8 cellular contexts compared by ENCODE assay signal in the genomic region with DNA sequence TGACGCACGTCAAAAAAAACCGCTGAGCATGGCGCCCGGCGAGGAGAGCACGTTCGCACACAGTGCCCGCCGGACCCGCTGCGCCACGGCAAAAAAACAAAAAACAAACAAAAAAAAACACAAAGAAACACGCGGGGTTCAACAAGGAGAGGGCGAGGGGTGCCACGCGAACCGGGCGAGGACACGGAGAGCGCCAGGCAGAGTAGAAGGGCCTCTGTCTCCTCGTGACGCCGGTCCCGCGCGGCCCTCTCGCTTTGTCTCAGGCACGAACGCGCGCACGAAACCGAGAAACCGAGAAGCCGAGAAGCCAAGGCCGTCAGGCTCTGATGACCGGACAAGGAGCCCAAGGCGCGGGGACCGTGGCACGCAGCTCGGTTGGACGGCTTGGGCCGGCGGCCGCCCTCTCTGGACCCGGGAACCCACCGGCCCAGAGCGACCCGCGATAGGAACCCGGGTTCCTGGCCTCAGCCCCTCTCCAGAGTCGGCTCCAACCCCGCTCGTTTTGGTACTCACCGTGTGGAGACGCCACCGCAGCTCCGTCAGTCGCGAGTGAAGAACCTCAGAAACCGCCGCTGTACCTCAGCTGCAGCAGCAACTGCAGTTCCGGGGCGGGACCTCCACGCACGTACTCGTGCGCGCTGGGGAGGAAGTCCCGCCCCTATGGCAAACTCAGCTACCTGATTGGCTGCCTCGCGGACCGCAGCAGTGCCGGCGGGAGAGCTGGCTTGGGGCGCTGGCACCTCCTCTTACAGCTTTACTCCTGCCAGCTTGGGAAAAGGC. TPM values are rescaled to one million over a fixed set of nuclear protein-coding genes. Genes with fewer than 3 reads are reported as not detected.
DNase-seq lines count a peak whose midpoint lies in the region; TF ChIP-seq lines count a peak whose summit lies in the region.

A gene with protein sequence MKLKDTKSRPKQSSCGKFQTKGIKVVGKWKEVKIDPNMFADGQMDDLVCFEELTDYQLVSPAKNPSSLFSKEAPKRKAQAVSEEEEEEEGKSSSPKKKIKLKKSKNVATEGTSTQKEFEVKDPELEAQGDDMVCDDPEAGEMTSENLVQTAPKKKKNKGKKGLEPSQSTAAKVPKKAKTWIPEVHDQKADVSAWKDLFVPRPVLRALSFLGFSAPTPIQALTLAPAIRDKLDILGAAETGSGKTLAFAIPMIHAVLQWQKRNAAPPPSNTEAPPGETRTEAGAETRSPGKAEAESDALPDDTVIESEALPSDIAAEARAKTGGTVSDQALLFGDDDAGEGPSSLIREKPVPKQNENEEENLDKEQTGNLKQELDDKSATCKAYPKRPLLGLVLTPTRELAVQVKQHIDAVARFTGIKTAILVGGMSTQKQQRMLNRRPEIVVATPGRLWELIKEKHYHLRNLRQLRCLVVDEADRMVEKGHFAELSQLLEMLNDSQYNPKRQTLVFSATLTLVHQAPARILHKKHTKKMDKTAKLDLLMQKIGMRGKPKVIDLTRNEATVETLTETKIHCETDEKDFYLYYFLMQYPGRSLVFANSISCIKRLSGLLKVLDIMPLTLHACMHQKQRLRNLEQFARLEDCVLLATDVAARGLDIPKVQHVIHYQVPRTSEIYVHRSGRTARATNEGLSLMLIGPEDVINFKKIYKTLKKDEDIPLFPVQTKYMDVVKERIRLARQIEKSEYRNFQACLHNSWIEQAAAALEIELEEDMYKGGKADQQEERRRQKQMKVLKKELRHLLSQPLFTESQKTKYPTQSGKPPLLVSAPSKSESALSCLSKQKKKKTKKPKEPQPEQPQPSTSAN (minus strand): TSS at position 597 of the 780 bp plus-strand sequence. CDS start 1,460 bp downstream, outside the sequence.
A gene with protein sequence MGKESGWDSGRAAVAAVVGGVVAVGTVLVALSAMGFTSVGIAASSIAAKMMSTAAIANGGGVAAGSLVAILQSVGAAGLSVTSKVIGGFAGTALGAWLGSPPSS (plus strand): TSS at position 705 of the 780 bp plus-strand sequence. CDS start 15,628 bp downstream, outside the sequence.

- no peaks in the 10 kb centered on the region; the same call in 1 of the 2 replicates for H4K20me1 ChIP-seq in MM.1S (ENCODE audit: insufficient read depth, low read length)

- peak within 1 kb of the TSS; percentile 83 for H3K4me2 ChIP-seq in MM.1S (ENCODE audit: low read depth, low read length)

- H3F3A ChIP-seq in MM.1S (ENCODE audit: insufficient read depth, low read length): 0 out of 2 replicates have a peak, but pooled peaks cover 5% of the 10 kb centered on the region

- H3K27ac ChIP-seq in MM.1S (ENCODE audit: low read length) (peak within 1 kb of the TSS; percentile 88), stomach smooth muscle (ENCODE audit: low read length) (peak within 1 kb of the TSS; percentile 85)

- no peaks in the 10 kb centered on the region for H3K9me2 ChIP-seq in MM.1S (replicated peaks; ENCODE audit: insufficient read depth, low read length)

- H3K9me3 ChIP-seq in ES-I3 (ENCODE audit: control insufficient read depth, insufficient read depth, low read length) (peaks cover 3% of the 10 kb centered on the region; the same call in 1 of the 2 replicates), HAP-1 (peaks cover 7% of the 10 kb centered on the region), MM.1S (replicated peaks; ENCODE audit: insufficient read depth, low read length) (no peaks in the 10 kb centered on the region), stomach smooth muscle (ENCODE audit: control insufficient read depth in 2 of 2, low read length in 2 of 2) (no peaks in the 10 kb centered on the region)

- in situ Hi-C loops in HAP-1 (cut with MboI; ENCODE audit: low sequenced_read_pairs): no loop called here

- H3K4me1 ChIP-seq in ES-I3 (ENCODE audit: insufficient read depth, low read length): peaks cover 12% of the 10 kb centered on the region
- H3K4me1 ChIP-seq in HAP-1: peaks cover 15% of the 10 kb centered on the region
- peaks cover 13% of the 10 kb centered on the region; the same call in 1 of the 2 replicates for H3K4me1 ChIP-seq in MM.1S (ENCODE audit: low read length)
- peaks cover 29% of the 10 kb centered on the region for H3K4me1 ChIP-seq in stomach smooth muscle (ENCODE audit: control insufficient read depth, insufficient read depth, low read length)

- peak within 1 kb of the TSS; percentile 94 for H3K4me3 ChIP-seq in HAP-1
- peak within 1 kb of the TSS; percentile 83 for H3K4me3 ChIP-seq in MM.1S (ENCODE audit: low read length)
- peak within 1 kb of the TSS; percentile 96 for H3K4me3 ChIP-seq in fibroblast of villous mesenchyme (ENCODE audit: low read depth, low read length)
- peak within 1 kb of the TSS; percentile 86 to 98 for H3K4me3 ChIP-seq in stomach smooth muscle (ENCODE audit: low read length in 2 of 2)

- H2AFZ ChIP-seq in MM.1S (ENCODE audit: low read length): peak within 1 kb of the TSS; percentile 83

- peak within 1 kb of the TSS; percentile 98 for H3K4me3 Mint-ChIP-seq in neural crest cell

- H3K36me3 ChIP-seq in ES-I3 (ENCODE audit: insufficient read depth, low read length) (peaks cover 18% of the 10 kb centered on the region), HAP-1 (replicated peaks) (peaks cover 35% of the 10 kb centered on the region), MM.1S (replicated peaks; ENCODE audit: insufficient read depth, low read length) (no peaks in the 10 kb centered on the region), stomach smooth muscle (ENCODE audit: control insufficient read depth in 2 of 2, insufficient read depth in 2 of 2, low read length in 2 of 2) (peaks cover 10 to 12% of the 10 kb centered on the region in 2 donors)

- H3K27me3 ChIP-seq in HAP-1 (ENCODE audit: low read depth) (no peaks in the 10 kb centered on the region), MM.1S (replicated peaks; ENCODE audit: insufficient read depth, low read length) (no peaks in the 10 kb centered on the region), stomach smooth muscle (ENCODE audit: control insufficient read depth in 1 of 2, insufficient read depth in 2 of 2, low read length in 2 of 2) (no peaks in the 10 kb centered on the region)

- H3K27ac Mint-ChIP-seq in neural crest cell (ENCODE audit: unreplicated experiment): peak within 1 kb of the TSS; percentile 99

- no peaks in the 10 kb centered on the region for H3K27me3 Mint-ChIP-seq in neural crest cell (ENCODE audit: low read depth)

- peaks cover 69% of the 10 kb centered on the region for H3K79me2 ChIP-seq in MM.1S (ENCODE audit: low read length)

- no peak for TF ChIP-seq CTCF in MM.1S (IDR thresholded peaks at IDR 0.05; ENCODE audit: low read length)
- no peak for TF ChIP-seq CTCF in fibroblast of villous mesenchyme (IDR thresholded peaks at IDR 0.05; ENCODE audit: insufficient read depth, low read depth, low read length)
- TF ChIP-seq CTCF in neural crest cell (conservative IDR thresholded peaks at IDR 0.05): no peak

- peak within 1 kb of the TSS; percentile 81 for H3K9ac ChIP-seq in ES-I3 (ENCODE audit: low read depth, low read length)
- peak within 1 kb of the TSS; percentile 95 for H3K9ac ChIP-seq in MM.1S (ENCODE audit: low read length)
- H3K9ac ChIP-seq in stomach smooth muscle (ENCODE audit: low read length in 2 of 2): peak within 1 kb of the TSS; percentile 96 to 97

- peak; percentile 92 to 97 for DNase-seq in HAP-1 (ENCODE audit: low spot score in 2 of 2)
- DNase-seq in MM.1S: peak; percentile 93
- DNase-seq in SIG-M5 (lab: John Stamatoyannopoulos, UW): peak; percentile 22
- peak; percentile 96 for DNase-seq in activated gamma-delta T cell treated with Interleukin-2 at 50 U/mL for 16 hours
- DNase-seq in fibroblast of villous mesenchyme (ENCODE audit: low read depth): peak; percentile 95
- DNase-seq in neural crest cell (ENCODE audit: low read depth, low spot score): peak; percentile 92

- H3K4me1 Mint-ChIP-seq in neural crest cell: peaks cover 53% of the 10 kb centered on the region

- peaks cover 29% of the 10 kb centered on the region for H3K36me3 Mint-ChIP-seq in neural crest cell (ENCODE audit: low read depth)

- H3K9me3 Mint-ChIP-seq in neural crest cell: no peaks in the 10 kb centered on the region

RNA-seq across cellular contexts. Expression of the first gene that starts in this region (rescaled TPM):
- total RNA-seq in fibroblast of villous mesenchyme: 92.1 and 128 TPM in 2 replicates
- total RNA-seq in neural crest cell: 168 and 177 TPM in 2 replicates

RNA-seq across cellular contexts. Expression of the second gene that starts in this region (rescaled TPM):
- total RNA-seq in fibroblast of villous mesenchyme (9.9 and 15.8 TPM in 2 replicates), neural crest cell (36.3 and 39.7 TPM in 2 replicates)

Comparison
In these comparisons a context has a peak if more than half of its experiments do, and no peak if none do; other contexts are left out.
1. Peak in every context shown above with its lines: DNase-seq, H3K4me3 ChIP-seq and H3K27ac ChIP-seq.
2. DNase-seq: peak in every context shown above with its lines; median percentile 96 in activated gamma-delta T cell treated with Interleukin-2 at 50 U/mL for 16 hours; 95 in fibroblast of villous mesenchyme; 94 in HAP-1; 93 in MM.1S; 92 in neural crest cell; 22 in SIG-M5.